ENCODE assay signal across 8 cellular contexts in the genomic region with DNA sequence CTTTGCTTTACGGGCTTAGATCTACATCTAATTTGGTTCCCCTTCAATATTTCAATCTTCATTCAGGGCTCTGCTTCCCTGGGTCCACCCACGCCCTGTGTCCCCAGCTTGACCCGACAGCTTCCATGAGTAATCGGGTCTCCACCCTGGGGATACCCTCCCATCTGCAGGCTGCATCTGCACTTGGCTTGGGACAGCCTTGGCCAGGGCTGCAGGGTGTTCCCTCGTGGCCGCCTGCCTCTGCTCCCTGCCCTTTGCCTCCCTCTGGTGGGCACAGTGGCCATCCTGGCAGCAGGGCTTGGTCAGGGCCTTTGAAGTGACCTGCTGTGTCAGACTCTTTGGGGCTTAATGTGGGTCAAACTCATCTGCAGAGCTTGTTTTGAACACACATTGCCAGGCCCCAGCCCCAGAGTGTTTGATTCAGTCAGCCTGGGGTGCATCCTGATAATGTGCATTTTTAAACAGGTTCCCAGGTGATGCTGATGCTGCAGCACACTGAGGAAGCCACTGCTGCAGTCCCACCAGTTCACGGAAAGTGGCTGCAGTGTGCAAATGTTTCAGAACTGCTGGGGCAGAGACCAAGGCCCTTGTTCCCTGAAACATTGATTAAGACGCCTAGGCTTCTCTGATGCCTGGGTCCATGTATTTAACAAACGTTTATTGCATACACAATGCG.
A peak's percentile ranks its signal among the peaks of the same experiment; 100 is the strongest.
DNase-seq lines count a peak whose midpoint lies in the region; ATAC-seq and TF ChIP-seq lines count a peak whose summit lies in the region.

No MANE protein-coding gene starts in this region.

- H3K36me3 ChIP-seq in Caco-2 (ENCODE audit: control insufficient read depth, insufficient read depth, low read length) (no peaks in the 10 kb centered on the region), adrenal gland (replicated peaks in 1 of 2) (no peaks in the 10 kb centered on the region)

- H3K4me1 ChIP-seq in Caco-2 (no peaks in the 10 kb centered on the region), adrenal gland (replicated peaks in 1 of 2) (no peaks in the 10 kb centered on the region)

- POLR2A ChIA-PET in Caco-2 (lab: Charles Lee), result no interaction called here

- no peaks in the 10 kb centered on the region for H3K9me3 ChIP-seq in Caco-2
- H3K9me3 ChIP-seq in adrenal gland (replicated peaks in 1 of 3), result no peaks in the 10 kb centered on the region

- H3K4me3 Mint-ChIP-seq in Caco-2 (ENCODE audit: unreplicated experiment) (no peak overlapping the region), type B pancreatic cell (no peak overlapping the region)

- peaks cover 5% of the 10 kb centered on the region for H3K27me3 Mint-ChIP-seq in Caco-2 (ENCODE audit: insufficient read depth, unreplicated experiment)
- peaks cover 5% of the 10 kb centered on the region for H3K27me3 Mint-ChIP-seq in type B pancreatic cell

- TF ChIP-seq POLR2A in adrenal gland (IDR thresholded peaks at IDR 0.05), result no peak

- BruUV-seq in Caco-2 (replicated peaks; lab: Mats Ljungman, UMichigan), result no TSS peak

- H3K27ac Mint-ChIP-seq in Caco-2 (ENCODE audit: unreplicated experiment), result no peak overlapping the region
- H3K27ac Mint-ChIP-seq in type B pancreatic cell, result no peak overlapping the region

- intact Hi-C loops in Caco-2 (cut with micrococcal nuclease; ENCODE audit: unreplicated experiment), result loop anchor here (1.0 to 2.0 kb wide), 2 partner anchors 51 to 415 kb away; no protein-coding TSS in a partner anchor
- intact Hi-C loops in adrenal gland (cut with DNase I), result no loop called here

- H3K4me1 Mint-ChIP-seq in Caco-2 (ENCODE audit: low read depth, unreplicated experiment) (no peaks in the 10 kb centered on the region), type B pancreatic cell (ENCODE audit: unreplicated experiment) (peaks cover 27% of the 10 kb centered on the region)

- no peak overlapping the region for H3K27ac ChIP-seq in adrenal gland

- H3K9me3 Mint-ChIP-seq in Caco-2 (ENCODE audit: unreplicated experiment) (no peaks in the 10 kb centered on the region), type B pancreatic cell (no peaks in the 10 kb centered on the region)

- ATAC-seq in HG03095 (IDR thresholded peaks at IDR 0.05; ENCODE audit: unreplicated experiment) (no peak), GM21723 (IDR thresholded peaks at IDR 0.05; ENCODE audit: unreplicated experiment) (no peak)

- DNase-seq in Caco-2, result peak; percentile 56 to 74
- DNase-seq in HS-27A (ENCODE audit: low read depth), result peak; percentile 5
- DNase-seq in adrenal gland, result peak; percentile 47 to 76 (median 68)
- DNase-seq in iPS-NIHi7 (ENCODE audit: extremely low spot score), result peak; percentile 81
- no peak for DNase-seq in type B pancreatic cell (ENCODE audit: extremely low spot score, unreplicated experiment)
- DNase-seq in NCI-H1417 treated with DMSO at 0.1 percent for 48 hours (lab: John Stamatoyannopoulos, UW), result no peak

- no peaks in the 10 kb centered on the region for H3K36me3 Mint-ChIP-seq in Caco-2 (ENCODE audit: insufficient read depth, unreplicated experiment)
- no peaks in the 10 kb centered on the region for H3K36me3 Mint-ChIP-seq in type B pancreatic cell

- peak; percentile 44 to 81 for TF ChIP-seq CTCF in Caco-2 (IDR thresholded peaks at IDR 0.05; ENCODE audit: insufficient read depth in 1 of 2, low read depth in 1 of 2, low read length in 1 of 2, severe bottlenecking in 1 of 2, unreplicated experiment in 1 of 2)
- TF ChIP-seq CTCF in adrenal gland (IDR thresholded peaks at IDR 0.05), result peak; percentile 25 to 67 (median 58)
- peak; percentile 64 for TF ChIP-seq CTCF in type B pancreatic cell (conservative IDR thresholded peaks at IDR 0.05)

- CTCF ChIA-PET in Caco-2 (lab: Charles Lee), result interaction anchor here (2.2 kb wide), 1 partner anchor 51 kb away, joined by 10 read pairs; no protein-coding TSS in a partner anchor

- WGBS in adrenal gland, 4 donors, result 51 to 63% (median 57%) methylated on average over 9 to 10 of the region's 10 CpGs

- H3K4me3 ChIP-seq in Caco-2 (ENCODE audit: low read depth, low read length) (no peak overlapping the region), adrenal gland (no peak overlapping the region)

- H3K27me3 ChIP-seq in Caco-2 (replicated peaks; ENCODE audit: control insufficient read depth, insufficient read depth, low read length) (no peaks in the 10 kb centered on the region), adrenal gland (no peaks in the 10 kb centered on the region)

Comparison
In these comparisons a context has a peak if more than half of its experiments do, and no peak if none do; other contexts are left out.
1. DNase-seq: peak in Caco-2 (2 of 2), HS-27A (single experiment), adrenal gland (7 of 7) and iPS-NIHi7 (single experiment); none in type B pancreatic cell (single experiment) and NCI-H1417 treated with DMSO at 0.1 percent for 48 hours (single experiment).
2. Peak in every context shown above with its lines, with median percentiles within 50 percentile points of each other: CTCF ChIP-seq.